Comparison of ENCODE assay signal across 23 cellular contexts in the genomic region with DNA sequence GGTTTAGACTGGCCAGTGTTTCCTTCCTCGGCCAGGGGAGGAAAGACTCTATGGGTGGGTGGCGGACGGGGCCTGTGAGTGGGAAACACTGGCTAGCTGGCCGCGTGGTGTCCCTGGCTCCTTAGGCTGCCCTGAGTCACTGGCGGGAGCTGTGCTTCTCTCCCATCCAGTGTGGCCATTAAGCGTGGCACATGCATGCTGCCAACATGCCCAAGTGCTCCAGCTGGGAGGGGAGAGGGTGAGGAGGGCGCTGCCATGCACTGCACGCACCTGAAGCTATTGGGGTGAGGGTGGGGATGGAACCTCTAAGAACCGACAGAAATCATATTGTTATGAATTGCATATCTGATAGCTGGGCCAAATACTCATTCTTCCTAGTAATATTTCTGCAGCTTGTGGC.
"Had no signal": no experiment of that assay in that cellular context is flagged by ENCODE, and none has a peak within 500 bp of the region (broad histone marks: within the 10 kb centered on the region; RNA-seq: fewer than 3 reads in every experiment).

No MANE protein-coding gene starts in this region.

- H3K27me3 ChIP-seq: esophagus muscularis mucosa, foreskin keratinocyte, gastroesophageal sphincter, heart left ventricle, hepatocyte, left lung had no signal

- H3K27ac Mint-ChIP-seq: immature natural killer cell, mesothelial cell of epicardium had no signal

- H3K36me3 ChIP-seq: esophagus muscularis mucosa, gastroesophageal sphincter, heart left ventricle, left lung, lower lobe of right lung had no signal

- H3K4me3 ChIP-seq: coronary artery, dorsolateral prefrontal cortex, esophagus muscularis mucosa, gastroesophageal sphincter, heart left ventricle, hepatocyte, left lung, lower lobe of right lung, mucosa of descending colon had no signal

- ATAC-seq: foreskin keratinocyte, gastroesophageal sphincter, heart left ventricle, left cardiac atrium, left lung, left ventricle myocardium superior, lower lobe of right lung, mucosa of descending colon had no signal

- H3K4me1 Mint-ChIP-seq: immature natural killer cell, mesothelial cell of epicardium had no signal

- H2AFZ ChIP-seq: hepatocyte had no signal

- H3K4me2 ChIP-seq: hepatocyte had no signal

- H3K79me2 ChIP-seq: hepatocyte had no signal

- H3K27ac ChIP-seq: coronary artery, dorsolateral prefrontal cortex, esophagus muscularis mucosa, foreskin keratinocyte, gastroesophageal sphincter, heart left ventricle, hepatocyte, left lung, lower lobe of right lung had no signal

- FAIRE-seq: colon, endothelial cell of umbilical vein, frontal cortex had no signal

- H3K4me1 ChIP-seq: esophagus muscularis mucosa, foreskin keratinocyte, gastroesophageal sphincter, heart left ventricle, left lung, lower lobe of right lung had no signal

- H3K4me3 Mint-ChIP-seq: immature natural killer cell, mesothelial cell of epicardium had no signal

- H3K9me3 ChIP-seq: lower lobe of right lung, mucosa of descending colon had no signal

- H3K36me3 Mint-ChIP-seq: immature natural killer cell, mesothelial cell of epicardium had no signal

- DNase-seq: dermis blood vessel endothelial cell; dorsolateral prefrontal cortex; effector CD4-positive, alpha-beta T cell; effector memory CD4-positive, alpha-beta T cell; foreskin keratinocyte; heart left ventricle; hypothalamus; immature natural killer cell; islet precursor cell; left cardiac atrium; left ventricle myocardium superior; lower lobe of right lung; mesenchymal stem cell; mucosa of descending colon had no signal
